Comparison of ENCODE assay signal across 8 cellular contexts in genomic region chr7:15015545-15016314, GRCh38.
DNase-seq lines count a peak whose midpoint lies in the region; ATAC-seq, FAIRE-seq and TF ChIP-seq lines count a peak whose summit lies in the region.

No MANE protein-coding gene starts in this region.

- no peak for TF ChIP-seq POLR2A in endothelial cell of umbilical vein (IDR thresholded peaks at IDR 0.05; ENCODE audit: low read depth, low read length)

- H3K9me3 ChIP-seq in endothelial cell of umbilical vein (replicated peaks; ENCODE audit: control insufficient read depth, insufficient read depth, low read length) = no peaks in the 10 kb centered on the region

- peak; percentile 77 for FAIRE-seq in endothelial cell of umbilical vein (lab: Jason Lieb, UNC)

- H3K4me3 Mint-ChIP-seq in mesothelial cell of epicardium (peak overlapping the region; percentile 60), immature natural killer cell (no peak overlapping the region)

- no peaks in the 10 kb centered on the region for H3K9me1 ChIP-seq in endothelial cell of umbilical vein (replicated peaks; ENCODE audit: control insufficient read depth, extremely low read depth, insufficient read depth, low read length)

- dilution Hi-C loops in endothelial cell of umbilical vein (cut with MboI; ENCODE audit: extremely low pct_ligation_motif_present, low sequenced_read_pairs) = no loop called here

- ATAC-seq in HG02798 (IDR thresholded peaks at IDR 0.05; ENCODE audit: poor library complexity, unreplicated experiment) = peak; percentile 94

- H3K27ac ChIP-seq in RWPE1 (no peak overlapping the region), endothelial cell of umbilical vein (ENCODE audit: insufficient read depth, low read depth, low read length) (no peak overlapping the region)

- H3K9me3 Mint-ChIP-seq in mesothelial cell of epicardium (no peaks in the 10 kb centered on the region), immature natural killer cell (peaks cover 0 to 11% (median 4%) of the 10 kb centered on the region in 6 donors)

- H3K9ac ChIP-seq in endothelial cell of umbilical vein (replicated peaks; ENCODE audit: extremely low read depth, insufficient read depth, low read length) = peak overlapping the region; percentile 35

- CTCF ChIA-PET in RWPE1 (lab: Yijun Ruan, JAX) = interaction anchor here (0.5 to 1.3 kb wide), 7 partner anchors 197 to 1452 kb away, joined by 3 to 4 read pairs (median 3); no protein-coding TSS in a partner anchor
- CTCF ChIA-PET in endothelial cell of umbilical vein (lab: Charles Lee) = interaction anchor here (0.6 to 5.2 kb wide), 77 partner anchors 9 to 1735 kb away, joined by 3 to 357 read pairs (median 4); partner anchors contain the start of gene DGKB

- intact Hi-C loops in endothelial cell of umbilical vein (cut with micrococcal nuclease) = loop anchor here (1.0 to 5.0 kb wide), 4 partner anchors 115 to 1057 kb away; no protein-coding TSS in a partner anchor

- H3K27ac Mint-ChIP-seq in mesothelial cell of epicardium (peak overlapping the region; percentile 71), immature natural killer cell (no peak overlapping the region)

- peak overlapping the region; percentile 86 for H3K4me2 ChIP-seq in endothelial cell of umbilical vein (ENCODE audit: insufficient read depth, low read length)

- H3K36me3 ChIP-seq in endothelial cell of umbilical vein (ENCODE audit: control insufficient read depth in 2 of 2, extremely low read depth in 1 of 2, insufficient read depth in 2 of 2, low read length in 2 of 2) = no peaks in the 10 kb centered on the region

- POLR2A ChIA-PET in RWPE1 (lab: Yijun Ruan, JAX; ENCODE audit: low non-redundant PET) = no interaction called here
- POLR2A ChIA-PET in endothelial cell of umbilical vein (lab: Charles Lee) = no interaction called here

- in situ Hi-C loops in ACHN (cut with HindIII; ENCODE audit: low pct_ligation_motif_present, low pct_unique_long_range_greater_than_20kb, low sequenced_read_pairs) = no loop called here
- in situ Hi-C loops in GM13977 (cut with MboI; ENCODE audit: low pct_unique_long_range_greater_than_20kb, low sequenced_read_pairs, unreplicated experiment) = loop anchor here (25.0 kb wide), 1 partner anchor 303 kb away; no protein-coding TSS in a partner anchor

- H3K36me3 Mint-ChIP-seq in mesothelial cell of epicardium (no peaks in the 10 kb centered on the region), immature natural killer cell (no peaks in the 10 kb centered on the region)

- no peaks in the 10 kb centered on the region for H3K27me3 ChIP-seq in endothelial cell of umbilical vein (ENCODE audit: control insufficient read depth in 2 of 2, insufficient read depth in 2 of 2, low read length in 2 of 2)

- H3K4me1 ChIP-seq in endothelial cell of umbilical vein (ENCODE audit: control insufficient read depth, extremely low read depth, insufficient read depth, low read length) = peaks cover 4% of the 10 kb centered on the region

- no TSS peak for BruUV-seq in endothelial cell of umbilical vein (replicated peaks; lab: Mats Ljungman, UMichigan)

- peaks cover 9% of the 10 kb centered on the region for H3K4me1 Mint-ChIP-seq in mesothelial cell of epicardium
- H3K4me1 Mint-ChIP-seq in immature natural killer cell = no peaks in the 10 kb centered on the region

- no peaks in the 10 kb centered on the region for H4K20me1 ChIP-seq in endothelial cell of umbilical vein (replicated peaks; ENCODE audit: control insufficient read depth, extremely low read depth, insufficient read depth, low read length)

- H2AFZ ChIP-seq in endothelial cell of umbilical vein (ENCODE audit: low read depth, low read length) = peak overlapping the region; percentile 80

- TF ChIP-seq CTCF in GM13977 (IDR thresholded peaks at IDR 0.05; ENCODE audit: extremely low read depth, insufficient read depth, missing control alignments) (peak; percentile 66), RWPE1 (conservative IDR thresholded peaks at IDR 0.05; ENCODE audit: low read depth) (peak; percentile 81), endothelial cell of umbilical vein (IDR thresholded peaks at IDR 0.05; ENCODE audit: extremely low read depth in 1 of 2, insufficient read depth in 1 of 2, low read depth in 1 of 2, low read length in 2 of 2) (peak; percentile 44 to 53), mesothelial cell of epicardium (IDR thresholded peaks at IDR 0.05; ENCODE audit: unreplicated experiment) (peak; percentile 85)

- peak overlapping the region in 1 of 3 experiments; percentile 52 for H3K4me3 ChIP-seq in endothelial cell of umbilical vein (replicated peaks in 1 of 3; ENCODE audit: insufficient read depth in 1 of 3, low read depth in 1 of 3, low read length in 3 of 3)

- DNase-seq in ACHN (peak; percentile 83), GM13977 (ENCODE audit: low spot score) (peak; percentile 7), MV-4-11 (lab: John Stamatoyannopoulos, UW) (peak; percentile 6), RWPE1 (ENCODE audit: low spot score) (peak; percentile 69), endothelial cell of umbilical vein (ENCODE audit: low read depth, low spot score) (peak; percentile 77), mesothelial cell of epicardium (ENCODE audit: low spot score in 2 of 2, unreplicated experiment in 2 of 2) (peak in 1 of 2 experiments; percentile 38), immature natural killer cell (no peak)

- no peaks in the 10 kb centered on the region for H3K79me2 ChIP-seq in endothelial cell of umbilical vein (ENCODE audit: control insufficient read depth, insufficient read depth, low read length)

- H3K27me3 Mint-ChIP-seq in mesothelial cell of epicardium (ENCODE audit: low read depth) (no peaks in the 10 kb centered on the region), immature natural killer cell (ENCODE audit: low read depth in 3 of 3) (peaks cover 0 to 2% (median 0%) of the 10 kb centered on the region in 3 donors)

TF ChIP-seq in endothelial cell of umbilical vein, 7 proteins besides CTCF, POLR2A, EP300 and RAD21:
- TF ChIP-seq EZH2 (IDR thresholded peaks at IDR 0.05; ENCODE audit: borderline replicate concordance, low read depth, low read length, severe bottlenecking) (no peak), FOS (IDR thresholded peaks at IDR 0.05; ENCODE audit: borderline replicate concordance, insufficient read depth, low read length) (peak; percentile 35)
TF ChIP-seq in endothelial cell of umbilical vein: peak in this region for 1.

Comparison
In these comparisons a context has a peak if more than half of its experiments do, and no peak if none do; other contexts are left out.
1. DNase-seq: peak in ACHN (single experiment), GM13977 (single experiment), MV-4-11 (single experiment), RWPE1 (single experiment) and endothelial cell of umbilical vein (single experiment); none in immature natural killer cell (0 of 3).
2. Peak in every context shown above with its lines, with median percentiles within 50 percentile points of each other: CTCF ChIP-seq.